In the genomic region with DNA sequence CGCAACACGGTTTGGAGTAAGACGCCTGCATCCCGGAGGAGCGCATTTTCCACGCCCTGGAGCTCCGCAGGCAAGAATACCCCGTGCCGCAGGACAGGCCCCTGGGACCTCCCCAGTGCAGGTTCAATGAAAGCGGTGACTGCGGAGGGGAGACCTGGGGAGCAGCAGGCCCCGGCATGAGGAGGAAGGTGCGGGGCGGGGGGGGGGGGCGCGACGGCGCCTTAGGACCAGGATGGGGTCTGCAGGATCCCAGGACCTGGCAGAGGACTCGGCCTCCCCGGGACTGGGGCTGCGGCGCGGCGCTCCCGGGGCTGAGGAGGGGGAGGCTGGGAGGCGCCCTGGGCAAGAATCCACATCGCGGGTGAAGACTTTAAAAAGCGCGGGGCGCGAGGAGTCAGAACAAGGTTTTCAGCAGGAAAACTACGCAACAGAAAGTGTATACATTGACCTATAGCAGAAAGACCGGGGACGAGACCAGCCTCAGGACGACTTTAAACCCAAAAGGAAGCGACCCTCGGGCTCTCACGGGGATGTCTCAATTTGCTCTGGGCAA, we compare ENCODE assay signal across 8 cellular contexts. TPM values are rescaled to one million over a fixed set of nuclear protein-coding genes. Genes with fewer than 3 reads are reported as not detected.
DNase-seq lines count a peak whose midpoint lies in the region; ATAC-seq and TF ChIP-seq lines count a peak whose summit lies in the region.

No MANE protein-coding gene starts in this region.

- peaks cover 32% of the 10 kb centered on the region for H3K36me3 Mint-ChIP-seq in activated T-helper 17 cell treated with anti-CD3 and anti-CD28 coated beads, Interleukin-2, amount 50 U/mL, for 72 hours (ENCODE audit: low read depth)

- peak overlapping the region; percentile 94 for H3K4me2 ChIP-seq in DND-41 (ENCODE audit: insufficient read depth, low read length)

- WGBS in psoas muscle, 3 donors, result 0 to 2% (median 1%) methylated on average over 31 to 39 of the region's 39 CpGs

- H3K27ac ChIP-seq in DND-41 (ENCODE audit: low read length), result peak overlapping the region; percentile 79
- H3K27ac ChIP-seq in left ventricle myocardium inferior (replicated peaks), result peak overlapping the region; percentile 94
- H3K27ac ChIP-seq in psoas muscle, result peak overlapping the region; percentile 91

- TF ChIP-seq CTCF in DND-41 (IDR thresholded peaks at IDR 0.05; ENCODE audit: borderline replicate concordance, extremely low read depth, low read length, poor library complexity, severe bottlenecking) (no peak), left ventricle myocardium inferior (IDR thresholded peaks at IDR 0.05; ENCODE audit: borderline replicate concordance) (no peak), psoas muscle (IDR thresholded peaks at IDR 0.05) (no peak)

- H2AFZ ChIP-seq in DND-41 (ENCODE audit: low read depth, low read length), result peak overlapping the region; percentile 91

- no peaks in the 10 kb centered on the region for H3K27me3 ChIP-seq in DND-41 (ENCODE audit: insufficient read depth, low read length, poor library complexity)
- no peaks in the 10 kb centered on the region for H3K27me3 ChIP-seq in left ventricle myocardium inferior (ENCODE audit: low read depth)
- H3K27me3 ChIP-seq in psoas muscle (ENCODE audit: insufficient read depth in 3 of 3, low read length in 2 of 3), result peaks cover 0 to 3% (median 0%) of the 10 kb centered on the region in 3 donors

- H3K4me3 ChIP-seq in DND-41 (ENCODE audit: low read depth in 1 of 2, low read length in 2 of 2), result peak overlapping the region; percentile 79 to 89
- peak overlapping the region; percentile 87 for H3K4me3 ChIP-seq in left ventricle myocardium inferior
- H3K4me3 ChIP-seq in psoas muscle, result peak overlapping the region; percentile 84

- H3K9me3 Mint-ChIP-seq in activated T-helper 17 cell treated with anti-CD3 and anti-CD28 coated beads, Interleukin-2, amount 50 U/mL, for 72 hours, result no peaks in the 10 kb centered on the region

- no peaks in the 10 kb centered on the region for H3K27me3 Mint-ChIP-seq in activated T-helper 17 cell treated with anti-CD3 and anti-CD28 coated beads, Interleukin-2, amount 50 U/mL, for 72 hours

- peaks cover 43% of the 10 kb centered on the region for H3K79me2 ChIP-seq in DND-41 (ENCODE audit: insufficient read depth, low read length)

- peaks cover 17% of the 10 kb centered on the region for H3K4me1 Mint-ChIP-seq in activated T-helper 17 cell treated with anti-CD3 and anti-CD28 coated beads, Interleukin-2, amount 50 U/mL, for 72 hours

- H4K20me1 ChIP-seq in DND-41 (ENCODE audit: insufficient read depth, low read length), result peaks cover 2% of the 10 kb centered on the region; the same call in 1 of the 2 replicates

- 0 out of 2 replicates have a peak, but pooled peaks cover 3% of the 10 kb centered on the region for H3K36me3 ChIP-seq in DND-41 (ENCODE audit: insufficient read depth, low read length)
- peaks cover 7% of the 10 kb centered on the region for H3K36me3 ChIP-seq in left ventricle myocardium inferior
- no peaks in the 10 kb centered on the region for H3K36me3 ChIP-seq in psoas muscle (ENCODE audit: insufficient read depth in 1 of 2, low read depth in 1 of 2)

- DNase-seq in DND-41, result peak; percentile 37
- DNase-seq in left ventricle myocardium inferior, result peak; percentile 24
- peak in 1 of 2 donors; percentile 65 for DNase-seq in psoas muscle
- DNase-seq in RPMI8226, result no peak
- DNase-seq in NCI-H510A treated with DMSO at 0.1 percent for 48 hours (lab: John Stamatoyannopoulos, UW), result no peak

- peak overlapping the region; percentile 89 for H3K27ac Mint-ChIP-seq in activated T-helper 17 cell treated with anti-CD3 and anti-CD28 coated beads, Interleukin-2, amount 50 U/mL, for 72 hours

- intact Hi-C loops in left ventricle myocardium inferior (cut with micrococcal nuclease) (no loop called here), psoas muscle (cut with DNase I) (loop anchor here in 1 of 2 donors (2.0 kb wide), 1 partner anchor 44 kb away; no protein-coding TSS in a partner anchor)

- peaks cover 32% of the 10 kb centered on the region for H3K4me1 ChIP-seq in DND-41 (ENCODE audit: insufficient read depth, low read length)
- peaks cover 26% of the 10 kb centered on the region for H3K4me1 ChIP-seq in left ventricle myocardium inferior
- peaks cover 7% of the 10 kb centered on the region for H3K4me1 ChIP-seq in psoas muscle

- H3K9me3 ChIP-seq in DND-41 (ENCODE audit: insufficient read depth, low read length, severe bottlenecking) (no peaks in the 10 kb centered on the region), left ventricle myocardium inferior (replicated peaks) (no peaks in the 10 kb centered on the region), psoas muscle (peaks cover 3% of the 10 kb centered on the region)

- ATAC-seq in DND-41 (ENCODE audit: insufficient read depth, low read depth) (peak; percentile 53), GM19397 (IDR thresholded peaks at IDR 0.05; ENCODE audit: unreplicated experiment) (peak; percentile 31), HG03460 (IDR thresholded peaks at IDR 0.05; ENCODE audit: unreplicated experiment) (peak; percentile 19), psoas muscle (peak; percentile 16 to 56 (median 31))
- ATAC-seq in activated T-helper 17 cell treated with anti-CD3 and anti-CD28 coated beads, Interleukin-2, amount 50 U/mL, for 72 hours (replicated peaks), result peak; percentile 41

- peak overlapping the region; percentile 73 for H3K9ac ChIP-seq in DND-41 (ENCODE audit: low read depth, low read length)

- peak overlapping the region; percentile 78 for H3K4me3 Mint-ChIP-seq in activated T-helper 17 cell treated with anti-CD3 and anti-CD28 coated beads, Interleukin-2, amount 50 U/mL, for 72 hours

RNA-seq across cellular contexts. Expression of a gene that starts 0.4 kb away (rescaled TPM):
- total RNA-seq in activated T-helper 17 cell treated with anti-CD3 and anti-CD28 coated beads, Interleukin-2, amount 50 U/mL, for 72 hours, result 10 to 100 TPM; 19.9 to 41.8 TPM
- total RNA-seq in left ventricle myocardium inferior (7.0 TPM), psoas muscle (1 to 10 TPM; 2.5 to 4.8 (median 4.1) TPM)
- polyA plus RNA-seq in psoas muscle, result 1 to 10 TPM; 1.4 to 9.2 (median 1.6) TPM

RNA-seq across cellular contexts. Expression of a gene that starts 52.2 kb away (rescaled TPM):
- 10 to 100 TPM in 1 of 2 donors, 1 to 10 TPM in 1; 8.0 to 15.1 TPM for total RNA-seq in activated T-helper 17 cell treated with anti-CD3 and anti-CD28 coated beads, Interleukin-2, amount 50 U/mL, for 72 hours
- total RNA-seq in left ventricle myocardium inferior (2.9 TPM), psoas muscle (1 to 10 TPM in 3 of 4 donors, under 1 TPM in 1; 0.71 to 2.4 (median 2.0) TPM)
- 1 to 10 TPM in 2 of 3 donors, under 1 TPM in 1; 0.82 to 3.0 (median 1.5) TPM for polyA plus RNA-seq in psoas muscle

Comparison
In these comparisons a context has a peak if more than half of its experiments do, and no peak if none do; other contexts are left out.
1. DNase-seq: peak in DND-41 (single experiment) and left ventricle myocardium inferior (single experiment); none in RPMI8226 (single experiment) and NCI-H510A treated with DMSO at 0.1 percent for 48 hours (single experiment).
2. Peak in every context shown above with its lines, with median percentiles within 50 percentile points of each other: ATAC-seq, H3K27ac ChIP-seq and H3K4me3 ChIP-seq.